ENCODE assay signal across 11 cellular contexts in genomic region chr2:177692828-177693269, GRCh38.
DNase-seq lines count a peak whose midpoint lies in the region; ATAC-seq, FAIRE-seq and TF ChIP-seq lines count a peak whose summit lies in the region.
"Had no signal": no experiment of that assay in that cellular context is flagged by ENCODE, and none has a peak within 500 bp of the region (broad histone marks: within the 10 kb centered on the region; RNA-seq: fewer than 3 reads in every experiment).

No MANE protein-coding gene starts in this region.

- no peak for DNase-seq in A673 (ENCODE audit: low spot score)
- DNase-seq in HK-2 (ENCODE audit: unreplicated experiment): peak; percentile 41
- DNase-seq in GM12878 (ENCODE audit: low read depth, low spot score): no peak
- peak; percentile 64 for DNase-seq in left kidney (ENCODE audit: low read depth, low spot score)
- no peak for DNase-seq in activated CD8-positive, alpha-beta T cell treated with anti-CD3 and anti-CD28 coated beads, Interleukin-2, amount 10 ng/mL, durations not matched to agents 7 days and 5 days
- DNase-seq: activated T-cell treated with anti-CD3 and anti-CD28 coated beads, Interleukin-2, amount 50 U/mL, for 24 hours; nephron progenitor cell; upper lobe of left lung had no signal

- TF ChIP-seq RAD21 in GM12878 (IDR thresholded peaks at IDR 0.05; ENCODE audit: insufficient read depth, low read depth, low read length): 0 out of 2 replicates have a peak, but pooled peaks have one; percentile 4

- in situ Hi-C loops in GM12878 (cut with MboI): no loop called here

- POLR2A ChIA-PET in A673 (lab: Charles Lee; ENCODE audit: low non-redundant PET): no interaction called here
- POLR2A ChIA-PET in GM12878 (lab: Charles Lee): no interaction called here
- POLR2A ChIA-PET in activated CD8-positive, alpha-beta T cell treated with anti-CD3 and anti-CD28 coated beads, Interleukin-2, amount 10 ng/mL, durations not matched to agents 7 days and 5 days (lab: Charles Lee): no interaction called here

- no peaks in the 10 kb centered on the region for H3K36me3 Mint-ChIP-seq in activated CD8-positive, alpha-beta T cell treated with anti-CD3 and anti-CD28 coated beads, Interleukin-2, amount 10 ng/mL, durations not matched to agents 7 days and 5 days (ENCODE audit: low read depth)
- H3K36me3 Mint-ChIP-seq in activated T-helper 17 cell treated with anti-CD3 and anti-CD28 coated beads, Interleukin-2, amount 50 U/mL, for 72 hours (ENCODE audit: low read depth): no peaks in the 10 kb centered on the region

- no peaks in the 10 kb centered on the region for H3K9me3 ChIP-seq in A673 (ENCODE audit: low read depth, low read length, poor library complexity, severe bottlenecking)
- no peaks in the 10 kb centered on the region for H3K9me3 ChIP-seq in GM12878 (replicated peaks; ENCODE audit: control insufficient read depth, insufficient read depth, low read length)
- H3K9me3 ChIP-seq: upper lobe of left lung had no signal

- no peak overlapping the region for H3K4me3 Mint-ChIP-seq in activated CD8-positive, alpha-beta T cell treated with anti-CD3 and anti-CD28 coated beads, Interleukin-2, amount 10 ng/mL, durations not matched to agents 7 days and 5 days
- no peak overlapping the region for H3K4me3 Mint-ChIP-seq in activated T-helper 17 cell treated with anti-CD3 and anti-CD28 coated beads, Interleukin-2, amount 50 U/mL, for 72 hours
- H3K4me3 Mint-ChIP-seq: activated T-cell treated with anti-CD3 and anti-CD28 coated beads, Interleukin-2, amount 50 U/mL, for 24 hours; nephron progenitor cell had no signal

- intact Hi-C loops in A673 (cut with micrococcal nuclease; ENCODE audit: unreplicated experiment) (no loop called here), GM12878 (cut with micrococcal nuclease; ENCODE audit: unreplicated experiment) (no loop called here)

- no peak overlapping the region for H3K4me2 ChIP-seq in GM12878 (ENCODE audit: control insufficient read depth, insufficient read depth)

- CTCF ChIA-PET in A673 (lab: Charles Lee) (no interaction called here), GM12878 (lab: Yijun Ruan, JAX) (no interaction called here)
- CTCF ChIA-PET in activated CD8-positive, alpha-beta T cell treated with anti-CD3 and anti-CD28 coated beads, Interleukin-2, amount 10 ng/mL, durations not matched to agents 7 days and 5 days (lab: Charles Lee): no interaction called here

- H2AFZ ChIP-seq in GM12878 (ENCODE audit: control insufficient read depth, low read depth, low read length): no peak overlapping the region

- FAIRE-seq in GM12878 (lab: Jason Lieb, UNC): no peak

- no peak for TF ChIP-seq EP300 in GM12878 (IDR thresholded peaks at IDR 0.05; ENCODE audit: borderline replicate concordance in 1 of 2, control insufficient read depth in 1 of 2, low read depth in 2 of 2, low read length in 2 of 2)

- H3K9ac ChIP-seq in GM12878 (ENCODE audit: control insufficient read depth, insufficient read depth, low read length): no peak overlapping the region

- 0 out of 2 replicates have a peak, but pooled peaks have one; percentile 17 for TF ChIP-seq CTCF in A673 (conservative IDR thresholded peaks at IDR 0.05; ENCODE audit: low read depth, low read length)
- TF ChIP-seq CTCF in GM12878 (IDR thresholded peaks at IDR 0.05 in 2 of 3, conservative IDR thresholded peaks at IDR 0.05 in 1 of 3; ENCODE audit: control insufficient read depth in 2 of 3, extremely low read depth in 1 of 3, insufficient read depth in 1 of 3, low read depth in 3 of 3, low read length in 3 of 3): 0 out of 6 replicates have a peak, but pooled peaks of 1 of the 3 experiments have one; percentile 6

- no peak overlapping the region for H3K27ac Mint-ChIP-seq in activated CD8-positive, alpha-beta T cell treated with anti-CD3 and anti-CD28 coated beads, Interleukin-2, amount 10 ng/mL, durations not matched to agents 7 days and 5 days
- no peak overlapping the region for H3K27ac Mint-ChIP-seq in activated T-helper 17 cell treated with anti-CD3 and anti-CD28 coated beads, Interleukin-2, amount 50 U/mL, for 72 hours
- H3K27ac Mint-ChIP-seq: activated T-cell treated with anti-CD3 and anti-CD28 coated beads, Interleukin-2, amount 50 U/mL, for 24 hours; nephron progenitor cell had no signal

- H3K27me3 ChIP-seq in A673 (replicated peaks; ENCODE audit: insufficient read depth, low read depth, low read length, poor library complexity) (no peaks in the 10 kb centered on the region), GM12878 (replicated peaks in 1 of 2; ENCODE audit: control insufficient read depth in 2 of 2, insufficient read depth in 2 of 2, low read length in 1 of 2) (no peaks in the 10 kb centered on the region)
- H3K27me3 ChIP-seq: upper lobe of left lung had no signal

- no peak overlapping the region for H3K27ac ChIP-seq in A673 (ENCODE audit: low read depth, low read length, poor library complexity, severe bottlenecking)
- H3K27ac ChIP-seq in GM12878 (ENCODE audit: control insufficient read depth, insufficient read depth): no peak overlapping the region
- H3K27ac ChIP-seq: upper lobe of left lung had no signal

- H3K4me1 ChIP-seq in A673 (ENCODE audit: insufficient read depth, low read length, poor library complexity, severe bottlenecking) (peaks cover 3% of the 10 kb centered on the region), GM12878 (ENCODE audit: control insufficient read depth, insufficient read depth, low read length) (no peaks in the 10 kb centered on the region)
- H3K4me1 ChIP-seq: upper lobe of left lung had no signal

- H3K4me1 Mint-ChIP-seq in activated CD8-positive, alpha-beta T cell treated with anti-CD3 and anti-CD28 coated beads, Interleukin-2, amount 10 ng/mL, durations not matched to agents 7 days and 5 days (ENCODE audit: low read depth): peaks cover 2% of the 10 kb centered on the region
- H3K4me1 Mint-ChIP-seq in activated T-helper 17 cell treated with anti-CD3 and anti-CD28 coated beads, Interleukin-2, amount 50 U/mL, for 72 hours: no peaks in the 10 kb centered on the region

- no peaks in the 10 kb centered on the region for H3K36me3 ChIP-seq in A673 (ENCODE audit: insufficient read depth, low read length, poor library complexity, severe bottlenecking)
- no peaks in the 10 kb centered on the region for H3K36me3 ChIP-seq in GM12878 (ENCODE audit: control insufficient read depth in 2 of 2, insufficient read depth in 2 of 2, low read length in 1 of 2)
- H3K36me3 ChIP-seq: upper lobe of left lung had no signal

- H3K4me3 ChIP-seq in A673 (ENCODE audit: low read depth, low read length, poor library complexity, severe bottlenecking): no peak overlapping the region
- H3K4me3 ChIP-seq in GM12878: no peak overlapping the region
- H3K4me3 ChIP-seq: upper lobe of left lung had no signal

- SMC1A ChIA-PET in GM12878 (lab: Charles Lee; ENCODE audit: uncharacterized antibody, unreplicated experiment): no interaction called here

- H3K27me3 Mint-ChIP-seq in activated CD8-positive, alpha-beta T cell treated with anti-CD3 and anti-CD28 coated beads, Interleukin-2, amount 10 ng/mL, durations not matched to agents 7 days and 5 days (ENCODE audit: low read depth): peaks cover 11% of the 10 kb centered on the region
- H3K27me3 Mint-ChIP-seq in activated T-helper 17 cell treated with anti-CD3 and anti-CD28 coated beads, Interleukin-2, amount 50 U/mL, for 72 hours: peaks cover 17% of the 10 kb centered on the region

- no peaks in the 10 kb centered on the region for H3K9me3 Mint-ChIP-seq in activated CD8-positive, alpha-beta T cell treated with anti-CD3 and anti-CD28 coated beads, Interleukin-2, amount 10 ng/mL, durations not matched to agents 7 days and 5 days (ENCODE audit: insufficient read depth)
- H3K9me3 Mint-ChIP-seq in activated T-helper 17 cell treated with anti-CD3 and anti-CD28 coated beads, Interleukin-2, amount 50 U/mL, for 72 hours: no peaks in the 10 kb centered on the region
- H3K9me3 Mint-ChIP-seq: activated T-cell treated with anti-CD3 and anti-CD28 coated beads, Interleukin-2, amount 50 U/mL, for 24 hours; nephron progenitor cell had no signal

- TF ChIP-seq POLR2A in GM12878 (IDR thresholded peaks at IDR 0.05; ENCODE audit: low read depth, low read length): no peak

- ATAC-seq in GM12878 (no peak), GM18861 (IDR thresholded peaks at IDR 0.05; ENCODE audit: unreplicated experiment) (no peak), HG02885 (IDR thresholded peaks at IDR 0.05; ENCODE audit: poor library complexity, unreplicated experiment) (no peak)
- no peak for ATAC-seq in activated CD8-positive, alpha-beta T cell treated with anti-CD3 and anti-CD28 coated beads, Interleukin-2, amount 10 ng/mL, durations not matched to agents 7 days and 5 days
- ATAC-seq in activated T-helper 17 cell treated with anti-CD3 and anti-CD28 coated beads, Interleukin-2, amount 50 U/mL, for 72 hours (replicated peaks): no peak

- 78% methylated on average over 4 of the region's 4 CpGs for WGBS in GM12878 (ENCODE audit: insufficient coverage, insufficient replicate concordance, low lambda C conversion rate, missing lambda C conversion rate)

- H4K20me1 ChIP-seq in GM12878 (ENCODE audit: control insufficient read depth, insufficient read depth): no peaks in the 10 kb centered on the region

- BruUV-seq in A673 (replicated peaks; lab: Mats Ljungman, UMichigan): no TSS peak
- BruUV-seq in GM12878 (replicated peaks; lab: Mats Ljungman, UMichigan): no TSS peak

- RAD21 ChIA-PET in GM12878 (lab: Charles Lee; ENCODE audit: unreplicated experiment): no interaction called here

- H3K79me2 ChIP-seq in GM12878 (ENCODE audit: control insufficient read depth, insufficient read depth, low read length): no peaks in the 10 kb centered on the region

Comparison
In these comparisons a context has a peak if more than half of its experiments do, and no peak if none do; other contexts are left out.
1. DNase-seq: peak in HK-2 (single experiment) and left kidney (single experiment); none in A673 (single experiment), GM12878 (single experiment) and activated CD8-positive, alpha-beta T cell treated with anti-CD3 and anti-CD28 coated beads, Interleukin-2, amount 10 ng/mL, durations not matched to agents 7 days and 5 days (single experiment).